1 cellular context compared by ENCODE assay signal in the genomic region with DNA sequence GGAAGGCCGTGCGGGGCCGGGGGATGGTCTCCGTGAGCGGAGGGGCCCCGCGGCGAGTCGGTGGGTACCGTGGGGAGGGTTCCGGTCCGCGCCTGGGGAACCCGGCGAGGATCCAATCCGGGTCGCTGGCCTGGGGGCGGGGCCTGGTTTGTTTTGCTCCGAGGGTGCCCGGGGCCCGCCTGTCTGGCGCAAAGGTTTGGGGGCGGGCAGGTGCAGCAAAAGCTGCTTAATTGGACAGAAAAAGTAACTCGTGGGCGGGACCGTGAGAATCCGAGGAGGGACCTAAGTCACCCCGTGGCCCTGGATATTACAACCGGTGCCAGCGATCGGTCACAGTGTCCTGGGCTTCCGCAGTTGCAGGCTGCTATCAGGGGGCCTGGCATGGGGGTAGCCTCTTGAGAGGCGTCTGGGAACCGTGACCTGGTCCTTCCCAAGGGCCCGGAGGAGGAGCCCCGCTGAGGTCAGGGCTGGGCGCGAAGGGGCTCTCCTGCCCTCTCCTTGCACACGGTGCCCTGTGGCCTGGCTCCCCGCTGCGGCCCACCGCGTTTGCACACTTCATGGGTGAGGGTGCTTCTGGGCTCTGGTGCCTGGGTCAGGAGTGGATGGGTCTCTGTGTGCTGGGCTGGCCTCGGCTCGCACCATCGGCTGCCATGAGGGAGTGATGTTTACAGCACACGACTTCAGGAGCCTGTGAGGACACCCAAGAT.
TF ChIP-seq lines count a peak whose summit lies in the region.

No MANE protein-coding gene starts in this region.

TF ChIP-seq in K562, 482 proteins besides CTCF, POLR2A, EP300 and RAD21 (continues in another document):
- TF ChIP-seq, protein P1, sequence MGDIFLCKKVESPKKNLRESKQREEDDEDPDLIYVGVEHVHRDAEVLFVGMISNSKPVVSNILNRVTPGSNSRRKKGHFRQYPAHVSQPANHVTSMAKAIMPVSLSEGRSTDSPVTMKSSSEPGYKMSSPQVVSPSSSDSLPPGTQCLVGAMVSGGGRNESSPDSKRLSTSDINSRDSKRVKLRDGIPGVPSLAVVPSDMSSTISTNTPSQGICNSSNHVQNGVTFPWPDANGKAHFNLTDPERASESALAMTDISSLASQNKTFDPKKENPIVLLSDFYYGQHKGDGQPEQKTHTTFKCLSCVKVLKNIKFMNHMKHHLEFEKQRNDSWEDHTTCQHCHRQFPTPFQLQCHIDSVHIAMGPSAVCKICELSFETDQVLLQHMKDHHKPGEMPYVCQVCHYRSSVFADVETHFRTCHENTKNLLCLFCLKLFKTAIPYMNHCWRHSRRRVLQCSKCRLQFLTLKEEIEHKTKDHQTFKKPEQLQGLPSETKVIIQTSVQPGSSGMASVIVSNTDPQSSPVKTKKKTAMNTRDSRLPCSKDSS (IDR thresholded peaks at IDR 0.05; ENCODE audit: low read depth, partially characterized antibody), result no peak
- TF ChIP-seq ZBTB8A (IDR thresholded peaks at IDR 0.05; ENCODE audit: partially characterized antibody) (no peak), CREB1 (IDR thresholded peaks at IDR 0.05) (no peak), CREB1 (CRISPR knock-in tag; IDR thresholded peaks at IDR 0.05) (no peak), SIN3B (IDR thresholded peaks at IDR 0.05; ENCODE audit: low read depth) (no peak), TSC22D4 (tag; IDR thresholded peaks at IDR 0.05) (no peak), PHF21A (IDR thresholded peaks at IDR 0.05; ENCODE audit: borderline replicate concordance, low read depth) (no peak), RBFOX2 (IDR thresholded peaks at IDR 0.05; ENCODE audit: low read depth, low read length) (peak; percentile 66), CHCHD3 (CRISPR knock-in tag; IDR thresholded peaks at IDR 0.05) (no peak), NCOR1 (IDR thresholded peaks at IDR 0.05) (no peak), SIN3A (IDR thresholded peaks at IDR 0.05; ENCODE audit: borderline replicate concordance in 2 of 2, control insufficient read depth in 1 of 2, low read depth in 2 of 2, low read length in 2 of 2) (0 out of 4 replicates have a peak, but pooled peaks of 1 of the 2 experiments have one; percentile 24), PHB2 (IDR thresholded peaks at IDR 0.05; ENCODE audit: low read depth) (no peak), HMG20A (CRISPR knock-in tag; conservative IDR thresholded peaks at IDR 0.05) (no peak), E2F5 (CRISPR knock-in tag; IDR thresholded peaks at IDR 0.05) (no peak), ZNF644 (tag; IDR thresholded peaks at IDR 0.05; ENCODE audit: low read depth) (no peak), RFX5 (IDR thresholded peaks at IDR 0.05; ENCODE audit: low read depth, low read length) (no peak), ZBTB33 (CRISPR knock-in tag; IDR thresholded peaks at IDR 0.05) (no peak), GTF3C2 (IDR thresholded peaks at IDR 0.05; ENCODE audit: borderline replicate concordance, extremely low read depth, insufficient read length) (no peak), RBM22 (IDR thresholded peaks at IDR 0.05; ENCODE audit: low read depth, low read length, poor library complexity, severe bottlenecking) (peak; percentile 44), NRF1 (conservative IDR thresholded peaks at IDR 0.05 in 1 of 2, IDR thresholded peaks at IDR 0.05 in 1 of 2) (peak in 1 of 2 experiments; percentile 35; a peak in 2 of 4 replicates), SAFB (IDR thresholded peaks at IDR 0.05; ENCODE audit: borderline replicate concordance, low read depth, low read length) (peak; percentile 3; the same call in 1 of the 2 replicates), MECOM (CRISPR knock-in tag; IDR thresholded peaks at IDR 0.05) (no peak), KDM2B (CRISPR knock-in tag; IDR thresholded peaks at IDR 0.05) (no peak), RREB1 (CRISPR knock-in tag; IDR thresholded peaks at IDR 0.05) (no peak), ERF (CRISPR knock-in tag; IDR thresholded peaks at IDR 0.05) (0 out of 2 replicates have a peak, but pooled peaks have one; percentile 48), C11orf30 (IDR thresholded peaks at IDR 0.05; ENCODE audit: low read depth) (no peak), ZNF444 (CRISPR knock-in tag; IDR thresholded peaks at IDR 0.05) (no peak), ZBTB17 (CRISPR knock-in tag; IDR thresholded peaks at IDR 0.05) (0 out of 2 replicates have a peak, but pooled peaks have one; percentile 35), STAG1 (CRISPR knock-in tag; IDR thresholded peaks at IDR 0.05; ENCODE audit: borderline replicate concordance) (0 out of 2 replicates have a peak, but pooled peaks have one; percentile 27), ZNF551 (CRISPR knock-in tag; IDR thresholded peaks at IDR 0.05) (no peak), FIP1L1 (IDR thresholded peaks at IDR 0.05; ENCODE audit: low read depth, low read length, poor library complexity, severe bottlenecking) (no peak), ZBTB2 (IDR thresholded peaks at IDR 0.05) (no peak)
- TF ChIP-seq, protein P2, sequence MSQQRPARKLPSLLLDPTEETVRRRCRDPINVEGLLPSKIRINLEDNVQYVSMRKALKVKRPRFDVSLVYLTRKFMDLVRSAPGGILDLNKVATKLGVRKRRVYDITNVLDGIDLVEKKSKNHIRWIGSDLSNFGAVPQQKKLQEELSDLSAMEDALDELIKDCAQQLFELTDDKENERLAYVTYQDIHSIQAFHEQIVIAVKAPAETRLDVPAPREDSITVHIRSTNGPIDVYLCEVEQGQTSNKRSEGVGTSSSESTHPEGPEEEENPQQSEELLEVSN (IDR thresholded peaks at IDR 0.05; ENCODE audit: borderline replicate concordance in 1 of 2, extremely low read depth in 1 of 2, insufficient read depth in 1 of 2, insufficient read length in 1 of 2, low read depth in 1 of 2, low read length in 1 of 2, poor library complexity in 1 of 2, severe bottlenecking in 1 of 2), result no peak
- TF ChIP-seq, protein P3, sequence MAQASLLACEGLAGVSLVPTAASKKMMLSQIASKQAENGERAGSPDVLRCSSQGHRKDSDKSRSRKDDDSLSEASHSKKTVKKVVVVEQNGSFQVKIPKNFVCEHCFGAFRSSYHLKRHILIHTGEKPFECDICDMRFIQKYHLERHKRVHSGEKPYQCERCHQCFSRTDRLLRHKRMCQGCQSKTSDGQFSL (CRISPR knock-in tag; IDR thresholded peaks at IDR 0.05), result no peak
- TF ChIP-seq, protein P3 (tag; IDR thresholded peaks at IDR 0.05), result no peak
- TF ChIP-seq, protein P4, sequence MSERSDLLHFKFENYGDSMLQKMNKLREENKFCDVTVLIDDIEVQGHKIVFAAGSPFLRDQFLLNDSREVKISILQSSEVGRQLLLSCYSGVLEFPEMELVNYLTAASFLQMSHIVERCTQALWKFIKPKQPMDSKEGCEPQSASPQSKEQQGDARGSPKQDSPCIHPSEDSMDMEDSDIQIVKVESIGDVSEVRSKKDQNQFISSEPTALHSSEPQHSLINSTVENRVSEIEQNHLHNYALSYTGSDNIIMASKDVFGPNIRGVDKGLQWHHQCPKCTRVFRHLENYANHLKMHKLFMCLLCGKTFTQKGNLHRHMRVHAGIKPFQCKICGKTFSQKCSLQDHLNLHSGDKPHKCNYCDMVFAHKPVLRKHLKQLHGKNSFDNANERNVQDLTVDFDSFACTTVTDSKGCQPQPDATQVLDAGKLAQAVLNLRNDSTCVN (CRISPR knock-in tag; IDR thresholded peaks at IDR 0.05), result 0 out of 2 replicates have a peak, but pooled peaks have one; percentile 68
- TF ChIP-seq, protein P5, sequence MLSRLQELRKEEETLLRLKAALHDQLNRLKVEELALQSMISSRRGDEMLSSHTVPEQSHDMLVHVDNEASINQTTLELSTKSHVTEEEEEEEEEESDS (CRISPR knock-in tag; IDR thresholded peaks at IDR 0.05), result no peak
- TF ChIP-seq, protein P6, sequence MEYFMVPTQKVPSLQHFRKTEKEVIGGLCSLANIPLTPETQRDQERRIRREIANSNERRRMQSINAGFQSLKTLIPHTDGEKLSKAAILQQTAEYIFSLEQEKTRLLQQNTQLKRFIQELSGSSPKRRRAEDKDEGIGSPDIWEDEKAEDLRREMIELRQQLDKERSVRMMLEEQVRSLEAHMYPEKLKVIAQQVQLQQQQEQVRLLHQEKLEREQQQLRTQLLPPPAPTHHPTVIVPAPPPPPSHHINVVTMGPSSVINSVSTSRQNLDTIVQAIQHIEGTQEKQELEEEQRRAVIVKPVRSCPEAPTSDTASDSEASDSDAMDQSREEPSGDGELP (CRISPR knock-in tag; IDR thresholded peaks at IDR 0.05; ENCODE audit: borderline replicate concordance), result peak; percentile 42; the same call in 1 of the 2 replicates
